1 cellular context compared by ENCODE assay signal in the genomic region with DNA sequence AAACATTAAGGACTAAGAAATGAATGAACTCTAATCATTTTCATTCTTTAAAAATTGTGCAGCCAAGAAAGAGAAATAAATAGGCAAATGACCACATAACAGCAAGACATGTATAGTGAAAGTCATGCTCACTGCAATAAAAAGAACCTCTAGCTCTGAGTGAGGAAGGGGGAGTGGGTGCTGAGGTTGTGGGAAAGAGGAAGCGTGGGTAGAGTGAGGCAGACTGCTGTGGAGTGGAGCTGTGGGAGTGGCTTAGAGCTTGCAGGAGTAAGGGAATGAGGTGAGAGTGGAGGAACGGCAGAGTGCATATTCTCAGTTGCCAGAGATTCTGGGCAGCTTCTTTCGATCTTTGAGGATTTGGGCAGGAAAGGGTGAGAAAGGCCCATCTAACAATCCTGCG.
TF ChIP-seq lines count a peak whose summit lies in the region.

No MANE protein-coding gene starts in this region.

TF ChIP-seq in GM12878, 131 proteins besides CTCF, POLR2A, EP300 and RAD21:
- TF ChIP-seq BHLHE40 (IDR thresholded peaks at IDR 0.05; ENCODE audit: borderline replicate concordance in 1 of 2, low read depth in 2 of 2, low read length in 1 of 2) (no peak), CBX3 (IDR thresholded peaks at IDR 0.05; ENCODE audit: borderline replicate concordance, low read depth) (no peak), CBX5 (IDR thresholded peaks at IDR 0.05; ENCODE audit: low read depth) (no peak), SPI1 (IDR thresholded peaks at IDR 0.05; ENCODE audit: borderline replicate concordance, insufficient read depth, low read depth, low read length) (peak; percentile 70; the same call in 1 of the 2 replicates), FOS (IDR thresholded peaks at IDR 0.05; ENCODE audit: borderline replicate concordance, extremely low read depth, insufficient read length) (no peak), EGR1 (IDR thresholded peaks at IDR 0.05; ENCODE audit: borderline replicate concordance in 1 of 2, low read depth in 2 of 2, low read length in 2 of 2) (peak in 1 of 2 experiments; percentile 40; a peak in 1 of 3 replicates), GABPA (IDR thresholded peaks at IDR 0.05; ENCODE audit: low read depth) (no peak), PML (IDR thresholded peaks at IDR 0.05; ENCODE audit: low read length) (no peak), NR2C1 (IDR thresholded peaks at IDR 0.05) (no peak), LARP7 (IDR thresholded peaks at IDR 0.05) (no peak), MXI1 (IDR thresholded peaks at IDR 0.05; ENCODE audit: low read depth, low read length) (no peak), EED (IDR thresholded peaks at IDR 0.05; ENCODE audit: low read depth) (no peak), RUNX3 (IDR thresholded peaks at IDR 0.05; ENCODE audit: low read length) (peak; percentile 49), SUZ12 (IDR thresholded peaks at IDR 0.05; ENCODE audit: unreplicated experiment) (no peak), KLF5 (IDR thresholded peaks at IDR 0.05; ENCODE audit: partially characterized antibody) (no peak), SP1 (IDR thresholded peaks at IDR 0.05; ENCODE audit: low read depth, low read length) (no peak), YY1 (IDR thresholded peaks at IDR 0.05; ENCODE audit: low read depth, low read length) (no peak), SMC3 (IDR thresholded peaks at IDR 0.05; ENCODE audit: borderline replicate concordance, low read length) (no peak), NBN (IDR thresholded peaks at IDR 0.05) (no peak), CHD1 (IDR thresholded peaks at IDR 0.05; ENCODE audit: low read depth, low read length) (no peak), PAX8 (IDR thresholded peaks at IDR 0.05) (no peak), IKZF2 (IDR thresholded peaks at IDR 0.05) (0 out of 4 replicates have a peak, but pooled peaks of 1 of the 2 experiments have one; percentile 40), SREBF2 (IDR thresholded peaks at IDR 0.05; ENCODE audit: low read length) (no peak), EZH2 (IDR thresholded peaks at IDR 0.05; ENCODE audit: borderline replicate concordance, control insufficient read depth, low read depth, low read length) (no peak), RCOR1 (conservative IDR thresholded peaks at IDR 0.05; ENCODE audit: low read depth, low read length) (no peak), RBBP5 (conservative IDR thresholded peaks at IDR 0.05) (no peak)
- TF ChIP-seq, protein P1, sequence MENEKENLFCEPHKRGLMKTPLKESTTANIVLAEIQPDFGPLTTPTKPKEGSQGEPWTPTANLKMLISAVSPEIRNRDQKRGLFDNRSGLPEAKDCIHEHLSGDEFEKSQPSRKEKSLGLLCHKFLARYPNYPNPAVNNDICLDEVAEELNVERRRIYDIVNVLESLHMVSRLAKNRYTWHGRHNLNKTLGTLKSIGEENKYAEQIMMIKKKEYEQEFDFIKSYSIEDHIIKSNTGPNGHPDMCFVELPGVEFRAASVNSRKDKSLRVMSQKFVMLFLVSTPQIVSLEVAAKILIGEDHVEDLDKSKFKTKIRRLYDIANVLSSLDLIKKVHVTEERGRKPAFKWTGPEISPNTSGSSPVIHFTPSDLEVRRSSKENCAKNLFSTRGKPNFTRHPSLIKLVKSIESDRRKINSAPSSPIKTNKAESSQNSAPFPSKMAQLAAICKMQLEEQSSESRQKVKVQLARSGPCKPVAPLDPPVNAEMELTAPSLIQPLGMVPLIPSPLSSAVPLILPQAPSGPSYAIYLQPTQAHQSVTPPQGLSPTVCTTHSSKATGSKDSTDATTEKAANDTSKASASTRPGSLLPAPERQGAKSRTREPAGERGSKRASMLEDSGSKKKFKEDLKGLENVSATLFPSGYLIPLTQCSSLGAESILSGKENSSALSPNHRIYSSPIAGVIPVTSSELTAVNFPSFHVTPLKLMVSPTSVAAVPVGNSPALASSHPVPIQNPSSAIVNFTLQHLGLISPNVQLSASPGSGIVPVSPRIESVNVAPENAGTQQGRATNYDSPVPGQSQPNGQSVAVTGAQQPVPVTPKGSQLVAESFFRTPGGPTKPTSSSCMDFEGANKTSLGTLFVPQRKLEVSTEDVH (IDR thresholded peaks at IDR 0.05; ENCODE audit: low read depth, partially characterized antibody), result no peak
- TF ChIP-seq, protein P2, sequence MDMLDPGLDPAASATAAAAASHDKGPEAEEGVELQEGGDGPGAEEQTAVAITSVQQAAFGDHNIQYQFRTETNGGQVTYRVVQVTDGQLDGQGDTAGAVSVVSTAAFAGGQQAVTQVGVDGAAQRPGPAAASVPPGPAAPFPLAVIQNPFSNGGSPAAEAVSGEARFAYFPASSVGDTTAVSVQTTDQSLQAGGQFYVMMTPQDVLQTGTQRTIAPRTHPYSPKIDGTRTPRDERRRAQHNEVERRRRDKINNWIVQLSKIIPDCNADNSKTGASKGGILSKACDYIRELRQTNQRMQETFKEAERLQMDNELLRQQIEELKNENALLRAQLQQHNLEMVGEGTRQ (IDR thresholded peaks at IDR 0.05; ENCODE audit: borderline replicate concordance, low read depth, low read length), result no peak
- TF ChIP-seq, protein P3, sequence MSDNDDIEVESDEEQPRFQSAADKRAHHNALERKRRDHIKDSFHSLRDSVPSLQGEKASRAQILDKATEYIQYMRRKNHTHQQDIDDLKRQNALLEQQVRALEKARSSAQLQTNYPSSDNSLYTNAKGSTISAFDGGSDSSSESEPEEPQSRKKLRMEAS (IDR thresholded peaks at IDR 0.05; ENCODE audit: low read depth, low read length), result no peak
- TF ChIP-seq, protein P4, sequence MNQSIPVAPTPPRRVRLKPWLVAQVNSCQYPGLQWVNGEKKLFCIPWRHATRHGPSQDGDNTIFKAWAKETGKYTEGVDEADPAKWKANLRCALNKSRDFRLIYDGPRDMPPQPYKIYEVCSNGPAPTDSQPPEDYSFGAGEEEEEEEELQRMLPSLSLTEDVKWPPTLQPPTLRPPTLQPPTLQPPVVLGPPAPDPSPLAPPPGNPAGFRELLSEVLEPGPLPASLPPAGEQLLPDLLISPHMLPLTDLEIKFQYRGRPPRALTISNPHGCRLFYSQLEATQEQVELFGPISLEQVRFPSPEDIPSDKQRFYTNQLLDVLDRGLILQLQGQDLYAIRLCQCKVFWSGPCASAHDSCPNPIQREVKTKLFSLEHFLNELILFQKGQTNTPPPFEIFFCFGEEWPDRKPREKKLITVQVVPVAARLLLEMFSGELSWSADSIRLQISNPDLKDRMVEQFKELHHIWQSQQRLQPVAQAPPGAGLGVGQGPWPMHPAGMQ (IDR thresholded peaks at IDR 0.05; ENCODE audit: borderline replicate concordance), result no peak
- TF ChIP-seq, protein P5, sequence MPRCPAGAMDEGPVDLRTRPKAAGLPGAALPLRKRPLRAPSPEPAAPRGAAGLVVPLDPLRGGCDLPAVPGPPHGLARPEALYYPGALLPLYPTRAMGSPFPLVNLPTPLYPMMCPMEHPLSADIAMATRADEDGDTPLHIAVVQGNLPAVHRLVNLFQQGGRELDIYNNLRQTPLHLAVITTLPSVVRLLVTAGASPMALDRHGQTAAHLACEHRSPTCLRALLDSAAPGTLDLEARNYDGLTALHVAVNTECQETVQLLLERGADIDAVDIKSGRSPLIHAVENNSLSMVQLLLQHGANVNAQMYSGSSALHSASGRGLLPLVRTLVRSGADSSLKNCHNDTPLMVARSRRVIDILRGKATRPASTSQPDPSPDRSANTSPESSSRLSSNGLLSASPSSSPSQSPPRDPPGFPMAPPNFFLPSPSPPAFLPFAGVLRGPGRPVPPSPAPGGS (IDR thresholded peaks at IDR 0.05; ENCODE audit: borderline replicate concordance, insufficient read depth, low read depth, low read length, poor library complexity, severe bottlenecking), result no peak
- TF ChIP-seq, protein P6, sequence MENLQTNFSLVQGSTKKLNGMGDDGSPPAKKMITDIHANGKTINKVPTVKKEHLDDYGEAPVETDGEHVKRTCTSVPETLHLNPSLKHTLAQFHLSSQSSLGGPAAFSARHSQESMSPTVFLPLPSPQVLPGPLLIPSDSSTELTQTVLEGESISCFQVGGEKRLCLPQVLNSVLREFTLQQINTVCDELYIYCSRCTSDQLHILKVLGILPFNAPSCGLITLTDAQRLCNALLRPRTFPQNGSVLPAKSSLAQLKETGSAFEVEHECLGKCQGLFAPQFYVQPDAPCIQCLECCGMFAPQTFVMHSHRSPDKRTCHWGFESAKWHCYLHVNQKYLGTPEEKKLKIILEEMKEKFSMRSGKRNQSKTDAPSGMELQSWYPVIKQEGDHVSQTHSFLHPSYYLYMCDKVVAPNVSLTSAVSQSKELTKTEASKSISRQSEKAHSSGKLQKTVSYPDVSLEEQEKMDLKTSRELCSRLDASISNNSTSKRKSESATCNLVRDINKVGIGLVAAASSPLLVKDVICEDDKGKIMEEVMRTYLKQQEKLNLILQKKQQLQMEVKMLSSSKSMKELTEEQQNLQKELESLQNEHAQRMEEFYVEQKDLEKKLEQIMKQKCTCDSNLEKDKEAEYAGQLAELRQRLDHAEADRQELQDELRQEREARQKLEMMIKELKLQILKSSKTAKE (IDR thresholded peaks at IDR 0.05; ENCODE audit: low read depth, poor library complexity, severe bottlenecking), result no peak
- TF ChIP-seq, protein P7, sequence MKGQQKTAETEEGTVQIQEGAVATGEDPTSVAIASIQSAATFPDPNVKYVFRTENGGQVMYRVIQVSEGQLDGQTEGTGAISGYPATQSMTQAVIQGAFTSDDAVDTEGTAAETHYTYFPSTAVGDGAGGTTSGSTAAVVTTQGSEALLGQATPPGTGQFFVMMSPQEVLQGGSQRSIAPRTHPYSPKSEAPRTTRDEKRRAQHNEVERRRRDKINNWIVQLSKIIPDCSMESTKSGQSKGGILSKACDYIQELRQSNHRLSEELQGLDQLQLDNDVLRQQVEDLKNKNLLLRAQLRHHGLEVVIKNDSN (IDR thresholded peaks at IDR 0.05; ENCODE audit: borderline replicate concordance, extremely low read length, insufficient read depth, low read depth, low read length), result no peak
TF ChIP-seq in GM12878: peak in this region for 4.
